In the genomic region with DNA sequence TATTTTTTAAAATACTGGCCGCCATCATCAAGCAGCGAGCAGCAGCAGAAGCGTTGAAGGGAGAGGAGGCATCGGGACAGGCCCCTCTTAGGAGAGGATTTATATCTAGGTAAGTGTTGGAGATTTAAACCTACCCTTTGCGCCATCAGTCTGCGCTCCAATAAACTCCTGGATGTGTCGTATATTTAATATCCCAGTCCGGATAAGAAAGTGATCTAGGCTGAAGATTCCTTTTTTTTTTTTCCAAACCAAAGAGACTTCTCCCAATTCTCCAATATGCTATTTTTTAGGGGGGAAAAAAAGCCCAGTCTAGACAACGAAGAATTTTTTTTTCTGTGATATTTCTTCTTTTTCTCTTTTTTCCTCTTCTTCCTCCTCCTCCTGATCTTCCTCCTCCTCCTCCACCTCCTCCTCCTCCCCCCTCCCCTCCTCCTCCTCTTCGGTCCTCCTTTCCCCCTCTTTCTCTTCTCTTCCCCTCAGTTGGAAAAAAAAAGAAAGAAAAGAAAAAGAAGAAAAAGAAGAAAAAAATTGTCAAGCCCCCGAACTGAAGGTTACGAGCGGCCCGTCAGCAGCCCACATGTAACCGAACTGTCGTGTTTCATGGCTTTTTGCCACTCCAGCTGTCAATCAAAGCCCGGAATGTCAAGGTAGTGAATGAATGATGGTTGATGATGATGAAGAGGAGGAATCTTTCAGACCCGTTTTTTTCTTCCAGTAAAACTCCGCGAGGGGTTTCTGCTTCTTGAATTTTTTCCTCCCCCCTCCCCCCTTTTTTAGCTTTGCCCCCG, we compare ENCODE assay signal across 8 cellular contexts. TPM values are rescaled to one million over a fixed set of nuclear protein-coding genes. Genes with fewer than 3 reads are reported as not detected.
A peak's percentile ranks its signal among the peaks of the same experiment; 100 is the strongest.
DNase-seq lines count a peak whose midpoint lies in the region; ATAC-seq and TF ChIP-seq lines count a peak whose summit lies in the region.

No MANE protein-coding gene starts in this region.

- peak overlapping the region; percentile 100 for H3K27ac Mint-ChIP-seq in mesothelial cell of epicardium

- DNase-seq in A172 (ENCODE audit: low spot score) = peak; percentile 82
- DNase-seq in NCI-H82 treated with DMSO at 0.1 percent for 48 hours (lab: John Stamatoyannopoulos, UW; ENCODE audit: unreplicated experiment) = peak; percentile 33
- peak; percentile 21 for DNase-seq in cerebellum (ENCODE audit: low spot score)
- peak in 1 of 2 experiments; percentile 59 for DNase-seq in mesothelial cell of epicardium (ENCODE audit: low spot score in 2 of 2, unreplicated experiment in 2 of 2)
- no peak for DNase-seq in NOMO-1 treated with DMSO at 0.1 percent for 48 hours (lab: John Stamatoyannopoulos, UW; ENCODE audit: unreplicated experiment)
- no peak for DNase-seq in UCSD-AML1 (lab: John Stamatoyannopoulos, UW; ENCODE audit: unreplicated experiment)

- TF ChIP-seq CTCF in mesothelial cell of epicardium (IDR thresholded peaks at IDR 0.05; ENCODE audit: unreplicated experiment) = no peak

- no peak for ATAC-seq in HG03439 (IDR thresholded peaks at IDR 0.05; ENCODE audit: unreplicated experiment)

- H3K4me3 Mint-ChIP-seq in mesothelial cell of epicardium = peak overlapping the region; percentile 98

- H3K4me3 ChIP-seq in GM08714 (ENCODE audit: low read length) = peak overlapping the region; percentile 70

- peaks cover 11% of the 10 kb centered on the region for H3K4me1 Mint-ChIP-seq in mesothelial cell of epicardium

- peaks cover 2% of the 10 kb centered on the region for H3K27me3 Mint-ChIP-seq in mesothelial cell of epicardium (ENCODE audit: low read depth)

- no peaks in the 10 kb centered on the region for H3K9me3 Mint-ChIP-seq in mesothelial cell of epicardium

- H3K36me3 Mint-ChIP-seq in mesothelial cell of epicardium = peaks cover 37% of the 10 kb centered on the region

RNA-seq across cellular contexts. Expression of a gene that starts 0.8 kb away (rescaled TPM):
- 98.3 and 106 TPM in 2 replicates for total RNA-seq in A172 (2014; rRNA removed; shearing (Covaris generic))
- total RNA-seq in cerebellum (40.8 TPM), mesothelial cell of epicardium (377 to 397 TPM (median 379 TPM) in 3 replicates)

Comparison
In these comparisons a context has a peak if more than half of its experiments do, and no peak if none do; other contexts are left out.
1. DNase-seq: peak in A172 (single experiment), NCI-H82 treated with DMSO at 0.1 percent for 48 hours (single experiment) and cerebellum (single experiment); none in NOMO-1 treated with DMSO at 0.1 percent for 48 hours (single experiment) and UCSD-AML1 (single experiment).